26 cellular contexts compared by ENCODE assay signal in the genomic region with DNA sequence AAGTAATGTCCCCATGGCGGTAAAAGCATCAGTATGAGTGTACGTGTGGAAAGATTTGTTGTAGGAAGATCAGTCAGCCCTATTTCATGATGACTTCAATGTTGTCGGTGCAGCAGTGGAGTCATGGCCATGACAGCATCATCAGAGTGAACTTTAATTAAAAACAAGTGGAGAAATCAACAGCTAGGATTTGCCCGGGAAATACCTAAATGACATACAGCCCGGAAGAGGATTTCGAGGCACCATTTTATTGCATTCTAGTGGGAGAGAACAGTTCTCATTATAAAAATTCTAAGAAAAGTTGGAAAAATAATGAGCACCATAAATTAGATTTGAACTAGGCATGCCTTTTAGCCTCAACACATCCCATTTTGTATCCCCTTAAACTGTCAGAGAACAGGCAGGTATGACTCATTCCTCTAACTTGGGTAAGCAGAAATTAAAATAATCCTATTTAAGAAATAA.
DNase-seq lines count a peak whose midpoint lies in the region; ATAC-seq, FAIRE-seq and TF ChIP-seq lines count a peak whose summit lies in the region.
"Had no signal": no experiment of that assay in that cellular context is flagged by ENCODE, and none has a peak within 500 bp of the region (broad histone marks: within the 10 kb centered on the region; RNA-seq: fewer than 3 reads in every experiment).

No MANE protein-coding gene starts in this region.

- H4K20me1 ChIP-seq in astrocyte (ENCODE audit: insufficient read depth, low read length), result no peaks in the 10 kb centered on the region

- H3K9me3 Mint-ChIP-seq in astrocyte (ENCODE audit: unreplicated experiment) (no peaks in the 10 kb centered on the region), mesothelial cell of epicardium (no peaks in the 10 kb centered on the region)
- H3K9me3 Mint-ChIP-seq: activated naive CD4-positive, alpha-beta T cell treated with anti-CD3 and anti-CD28 coated beads for 36 hours; neural crest cell; stimulated activated memory B cell treated with anti-CD40 and anti-IgM and Interleukin-4, amounts not matched to agents 10 μg/mL and 1 μg/mL and 100 μg/mL, for 72 hours had no signal

- H3K4me2 ChIP-seq in astrocyte (ENCODE audit: low read length), result no peak overlapping the region

- ATAC-seq in GM18873 (IDR thresholded peaks at IDR 0.05; ENCODE audit: low FRiP score, unreplicated experiment), result no peak
- no peak for ATAC-seq in GM19395 (IDR thresholded peaks at IDR 0.05; ENCODE audit: unreplicated experiment)
- ATAC-seq: activated CD4-positive, alpha-beta T cell treated with anti-CD3 and anti-CD28 coated beads for 36 hours; Panc1; stimulated activated memory B cell treated with anti-CD40 and anti-IgM and Interleukin-4, amounts not matched to agents 10 μg/mL and 1 μg/mL and 100 μg/mL, for 72 hours had no signal

- H3K4me3 Mint-ChIP-seq in astrocyte (ENCODE audit: unreplicated experiment), result no peak overlapping the region
- no peak overlapping the region for H3K4me3 Mint-ChIP-seq in mesothelial cell of epicardium
- H3K4me3 Mint-ChIP-seq: activated CD4-positive, alpha-beta T cell treated with anti-CD3 and anti-CD28 coated beads for 36 hours; activated naive CD4-positive, alpha-beta T cell treated with anti-CD3 and anti-CD28 coated beads for 36 hours; neural crest cell; stimulated activated memory B cell treated with anti-CD40 and anti-IgM and Interleukin-4, amounts not matched to agents 10 μg/mL and 1 μg/mL and 100 μg/mL, for 72 hours had no signal

- H3K27ac ChIP-seq in astrocyte (ENCODE audit: low read depth, low read length) (no peak overlapping the region), ovary (no peak overlapping the region)
- H3K27ac ChIP-seq: 22Rv1, epithelial cell of prostate, suprapubic skin had no signal

- no peak overlapping the region for H2AFZ ChIP-seq in astrocyte (ENCODE audit: low read depth, low read length)

- DNase-seq in A172 (ENCODE audit: low spot score) (peak; percentile 44), GM04503 (ENCODE audit: low read depth) (peak; percentile 90), astrocyte (ENCODE audit: low read depth) (no peak), mesothelial cell of epicardium (ENCODE audit: low spot score in 2 of 2, unreplicated experiment in 2 of 2) (no peak), ovary (no peak), NCI-H345 (lab: John Stamatoyannopoulos, UW) (no peak)
- DNase-seq: activated CD4-positive, alpha-beta T cell treated with anti-CD3 and anti-CD28 coated beads for 36 hours; activated naive CD4-positive, alpha-beta T cell treated with anti-CD3 and anti-CD28 coated beads for 36 hours; activated T-cell treated with anti-CD3 and anti-CD28 coated beads, Interleukin-2, amount 50 U/mL, for 48 hours; amniotic stem cell; BE2C; dermis blood vessel endothelial cell; hippocampal formation; NCI-H1092; NCI-H2081; NK-92 treated with Interleukin-12 subunit alpha and Interleukin-12 subunit beta, amount 100 ng/mL, for 24 hours; stimulated activated CD4-positive, alpha-beta T cell treated with anti-CD3 and anti-CD28 coated beads, Interleukin-2, amount 100 ng/mL, for 24 hours had no signal

- no peak for TF ChIP-seq POLR2A in ovary (IDR thresholded peaks at IDR 0.05)

- H3K36me3 ChIP-seq in astrocyte (ENCODE audit: insufficient read depth, low read length) (no peaks in the 10 kb centered on the region), ovary (no peaks in the 10 kb centered on the region)
- H3K36me3 ChIP-seq: BE2C, suprapubic skin had no signal

- no peak overlapping the region for H3K27ac Mint-ChIP-seq in astrocyte (ENCODE audit: unreplicated experiment)
- H3K27ac Mint-ChIP-seq in mesothelial cell of epicardium, result peak overlapping the region; percentile 83
- H3K27ac Mint-ChIP-seq: activated CD4-positive, alpha-beta T cell treated with anti-CD3 and anti-CD28 coated beads for 36 hours; activated naive CD4-positive, alpha-beta T cell treated with anti-CD3 and anti-CD28 coated beads for 36 hours; stimulated activated memory B cell treated with anti-CD40 and anti-IgM and Interleukin-4, amounts not matched to agents 10 μg/mL and 1 μg/mL and 100 μg/mL, for 72 hours had no signal

- no peak for TF ChIP-seq EP300 in ovary (IDR thresholded peaks at IDR 0.05)

- FAIRE-seq in astrocyte (lab: Jason Lieb, UNC), result peak; percentile 94
- FAIRE-seq: frontal cortex had no signal

- no peak overlapping the region for H3K9ac ChIP-seq in astrocyte (ENCODE audit: low read length)

- intact Hi-C loops in ovary (cut with DNase I), result loop anchor here in 2 of 4 donors (5.0 to 10.0 kb wide), 2 partner anchors 90 to 93 kb away; no protein-coding TSS in a partner anchor

- no peaks in the 10 kb centered on the region for H3K79me2 ChIP-seq in astrocyte (ENCODE audit: insufficient read depth, low read length)

- no peaks in the 10 kb centered on the region for H3K9me3 ChIP-seq in astrocyte (ENCODE audit: insufficient read depth, low read depth, low read length)
- H3K9me3 ChIP-seq in ovary, result no peaks in the 10 kb centered on the region
- H3K9me3 ChIP-seq: BE2C, suprapubic skin had no signal

- H3K4me1 ChIP-seq in astrocyte (ENCODE audit: insufficient read depth, low read length) (peaks cover 32% of the 10 kb centered on the region), ovary (ENCODE audit: insufficient read depth) (peaks cover 7% of the 10 kb centered on the region)
- H3K4me1 ChIP-seq: BE2C had no signal

- H3K27me3 Mint-ChIP-seq in astrocyte (ENCODE audit: low read depth, unreplicated experiment) (no peaks in the 10 kb centered on the region), mesothelial cell of epicardium (ENCODE audit: low read depth) (no peaks in the 10 kb centered on the region)

- H3K4me3 ChIP-seq in astrocyte (ENCODE audit: insufficient read depth, low read depth, low read length), result no peak overlapping the region
- no peak overlapping the region for H3K4me3 ChIP-seq in ovary
- H3K4me3 ChIP-seq: suprapubic skin had no signal

- H3K36me3 Mint-ChIP-seq in astrocyte (ENCODE audit: low read depth, unreplicated experiment), result peaks cover 5% of the 10 kb centered on the region
- no peaks in the 10 kb centered on the region for H3K36me3 Mint-ChIP-seq in mesothelial cell of epicardium
- H3K36me3 Mint-ChIP-seq: stimulated activated memory B cell treated with anti-CD40 and anti-IgM and Interleukin-4, amounts not matched to agents 10 μg/mL and 1 μg/mL and 100 μg/mL, for 72 hours had no signal

- peaks cover 58% of the 10 kb centered on the region for H3K4me1 Mint-ChIP-seq in astrocyte (ENCODE audit: low read depth, unreplicated experiment)
- peaks cover 67% of the 10 kb centered on the region for H3K4me1 Mint-ChIP-seq in mesothelial cell of epicardium
- H3K4me1 Mint-ChIP-seq: activated CD4-positive, alpha-beta T cell treated with anti-CD3 and anti-CD28 coated beads for 36 hours had no signal

- TF ChIP-seq CTCF in astrocyte (IDR thresholded peaks at IDR 0.05; ENCODE audit: insufficient read depth, low read depth, low read length) (no peak), mesothelial cell of epicardium (IDR thresholded peaks at IDR 0.05; ENCODE audit: unreplicated experiment) (no peak), ovary (IDR thresholded peaks at IDR 0.05) (no peak)

- H3K27me3 ChIP-seq in astrocyte (ENCODE audit: insufficient read depth, low read length), result no peaks in the 10 kb centered on the region
- no peaks in the 10 kb centered on the region for H3K27me3 ChIP-seq in ovary
- H3K27me3 ChIP-seq: BE2C, suprapubic skin had no signal

- WGBS in ovary, 3 donors, result 58 to 69% (median 65%) methylated on average over 6 of the region's 6 CpGs

Comparison
In these comparisons a context has a peak if more than half of its experiments do, and no peak if none do; other contexts are left out.
1. DNase-seq: peak in A172 (single experiment) and GM04503 (single experiment); none in astrocyte (single experiment), mesothelial cell of epicardium (0 of 2), ovary (0 of 5) and NCI-H345 (single experiment).